In the genomic region with DNA sequence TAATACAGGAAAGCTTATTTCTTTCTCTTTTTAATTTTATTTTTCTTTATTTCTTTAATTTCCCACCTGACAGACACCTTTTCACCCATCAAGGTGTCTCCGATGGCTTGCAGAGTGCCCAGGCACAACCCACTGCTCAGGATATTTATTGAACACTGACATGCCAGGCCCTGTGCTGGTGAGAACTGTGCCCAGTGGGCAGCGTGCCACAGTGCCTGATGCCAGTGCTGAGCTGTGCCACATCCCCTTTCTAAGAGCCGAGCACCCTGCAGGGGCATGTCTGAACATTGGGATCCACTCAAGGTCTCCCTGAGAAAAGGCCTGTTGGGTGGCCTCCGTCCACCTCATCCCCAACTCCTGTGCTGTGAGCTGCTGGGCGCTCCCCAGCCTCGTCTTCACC, we compare ENCODE assay signal across 18 cellular contexts.
DNase-seq lines count a peak whose midpoint lies in the region; ATAC-seq and TF ChIP-seq lines count a peak whose summit lies in the region.
"Had no signal": no experiment of that assay in that cellular context is flagged by ENCODE, and none has a peak within 500 bp of the region (broad histone marks: within the 10 kb centered on the region; RNA-seq: fewer than 3 reads in every experiment).

No MANE protein-coding gene starts in this region.

- H3K4me3 Mint-ChIP-seq in mesothelial cell of epicardium: no peak overlapping the region
- H3K4me3 Mint-ChIP-seq: CD14-positive monocyte; CD4-positive, alpha-beta memory T cell; GM23338; HFFc6 had no signal

- H3K27ac ChIP-seq in foreskin keratinocyte: no peak overlapping the region
- H3K27ac ChIP-seq in suprapubic skin: no peak overlapping the region
- H3K27ac ChIP-seq in colonic mucosa: no peak overlapping the region
- H3K27ac ChIP-seq: BLaER1 had no signal

- no peaks in the 10 kb centered on the region for H3K27me3 Mint-ChIP-seq in mesothelial cell of epicardium (ENCODE audit: low read depth)
- H3K27me3 Mint-ChIP-seq: CD4-positive, alpha-beta memory T cell had no signal

- ATAC-seq in Right ventricle myocardium superior (ENCODE audit: poor library complexity) (peak; percentile 79), foreskin keratinocyte (peak; percentile 12), HG02763 (IDR thresholded peaks at IDR 0.05; ENCODE audit: unreplicated experiment) (no peak)
- ATAC-seq: HCT116, HepG2 had no signal

- no peak overlapping the region for H3K9ac ChIP-seq in colonic mucosa (ENCODE audit: low read depth in 2 of 2, low read length in 2 of 2)
- H3K9ac ChIP-seq: BLaER1 had no signal

- WGBS in suprapubic skin: 49% methylated on average over 6 of the region's 6 CpGs

- H3K9me3 ChIP-seq in suprapubic skin (no peaks in the 10 kb centered on the region), colonic mucosa (no peaks in the 10 kb centered on the region)

- no peak for TF ChIP-seq CTCF in foreskin keratinocyte (conservative IDR thresholded peaks at IDR 0.05)
- no peak for TF ChIP-seq CTCF in mesothelial cell of epicardium (IDR thresholded peaks at IDR 0.05; ENCODE audit: unreplicated experiment)
- no peak for TF ChIP-seq CTCF in suprapubic skin (IDR thresholded peaks at IDR 0.05)
- no peak for TF ChIP-seq CTCF in colonic mucosa (IDR thresholded peaks at IDR 0.05)

- peaks cover 11% of the 10 kb centered on the region for H3K9me3 Mint-ChIP-seq in mesothelial cell of epicardium

- H3K4me1 ChIP-seq in foreskin keratinocyte: no peaks in the 10 kb centered on the region
- peaks cover 7% of the 10 kb centered on the region for H3K4me1 ChIP-seq in suprapubic skin
- no peaks in the 10 kb centered on the region for H3K4me1 ChIP-seq in colonic mucosa
- H3K4me1 ChIP-seq: BLaER1 had no signal

- H3K36me3 Mint-ChIP-seq in mesothelial cell of epicardium: peaks cover 15% of the 10 kb centered on the region
- H3K36me3 Mint-ChIP-seq: CD14-positive monocyte; CD4-positive, alpha-beta memory T cell had no signal

- peak; percentile 75 for DNase-seq in Right ventricle myocardium superior
- no peak for DNase-seq in cardiac septum (ENCODE audit: low spot score)
- DNase-seq in foreskin keratinocyte: no peak
- no peak for DNase-seq in mesothelial cell of epicardium (ENCODE audit: low spot score in 2 of 2, unreplicated experiment in 2 of 2)
- DNase-seq in suprapubic skin (ENCODE audit: low spot score in 2 of 2): no peak
- no peak for DNase-seq in colonic mucosa
- DNase-seq: 8988T; CD4-positive, alpha-beta memory T cell; DMS153; DMS79; GDM1; HFFc6 had no signal

- H3K27me3 ChIP-seq in foreskin keratinocyte: no peaks in the 10 kb centered on the region
- H3K27me3 ChIP-seq in suprapubic skin: no peaks in the 10 kb centered on the region
- H3K27me3 ChIP-seq in colonic mucosa: no peaks in the 10 kb centered on the region
- H3K27me3 ChIP-seq: BLaER1 had no signal

- no peak for TF ChIP-seq POLR2A in suprapubic skin (IDR thresholded peaks at IDR 0.05)

- peaks cover 7% of the 10 kb centered on the region for H3K4me1 Mint-ChIP-seq in mesothelial cell of epicardium
- H3K4me1 Mint-ChIP-seq: CD14-positive monocyte; CD4-positive, alpha-beta memory T cell; GM23338 had no signal

- no peak for TF ChIP-seq EP300 in suprapubic skin (IDR thresholded peaks at IDR 0.05)

- H3K4me3 ChIP-seq in suprapubic skin: no peak overlapping the region
- no peak overlapping the region for H3K4me3 ChIP-seq in colonic mucosa
- H3K4me3 ChIP-seq: BLaER1, GM23338 had no signal

- H3K36me3 ChIP-seq in suprapubic skin: no peaks in the 10 kb centered on the region
- no peaks in the 10 kb centered on the region for H3K36me3 ChIP-seq in colonic mucosa
- H3K36me3 ChIP-seq: BLaER1 had no signal

- peak overlapping the region; percentile 39 for H3K27ac Mint-ChIP-seq in mesothelial cell of epicardium
- H3K27ac Mint-ChIP-seq: CD14-positive monocyte; CD4-positive, alpha-beta memory T cell; GM23338; HFFc6 had no signal

- intact Hi-C loops in Right ventricle myocardium superior (cut with DNase I) (no loop called here), cardiac septum (cut with DNase I) (no loop called here), colonic mucosa (cut with DNase I) (no loop called here)
